8 cellular contexts compared by ENCODE assay signal in the genomic region with DNA sequence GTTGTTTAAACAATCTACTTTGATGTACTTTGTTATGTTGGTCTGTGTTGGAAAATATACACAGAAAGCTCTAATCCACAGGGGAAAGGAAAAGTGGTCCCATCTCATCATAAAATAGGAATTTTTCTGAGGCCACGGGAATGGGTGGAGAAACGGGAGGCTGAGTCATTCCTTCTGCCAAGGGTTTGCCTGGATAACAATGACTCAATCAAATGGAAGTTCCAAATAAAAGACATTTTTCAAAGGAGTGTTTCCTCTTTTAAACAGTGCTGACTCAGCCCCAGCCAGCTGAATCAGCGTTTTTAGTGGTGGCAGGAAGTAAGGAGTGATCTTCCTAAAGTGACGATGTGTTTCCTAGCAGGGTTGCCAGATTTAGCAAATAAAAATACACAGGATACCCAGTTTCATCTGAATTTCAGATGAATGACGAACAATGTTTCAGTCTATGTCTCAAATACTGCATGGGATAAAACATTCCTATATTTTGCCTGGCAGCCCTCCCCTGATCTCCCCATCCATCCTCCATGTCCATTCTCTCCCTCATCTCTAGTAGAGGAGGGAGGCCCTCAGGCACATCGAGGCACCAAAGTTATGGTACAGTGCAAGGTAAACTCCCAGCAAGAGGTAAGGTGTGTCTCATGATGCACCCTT.
A peak's percentile ranks its signal among the peaks of the same experiment; 100 is the strongest.
DNase-seq lines count a peak whose midpoint lies in the region; ATAC-seq and TF ChIP-seq lines count a peak whose summit lies in the region.

No MANE protein-coding gene starts in this region.

- no peaks in the 10 kb centered on the region for H3K27me3 ChIP-seq in CD8-positive, alpha-beta T cell (ENCODE audit: insufficient read depth, low read length)
- H3K27me3 ChIP-seq in left lung: no peaks in the 10 kb centered on the region
- H3K27me3 ChIP-seq in upper lobe of right lung: no peaks in the 10 kb centered on the region

- H3K27me3 Mint-ChIP-seq in CD8-positive, alpha-beta T cell (ENCODE audit: low read depth): no peaks in the 10 kb centered on the region

- no peak overlapping the region for H3K27ac ChIP-seq in CD8-positive, alpha-beta T cell (ENCODE audit: low read depth, low read length)
- H3K27ac ChIP-seq in caudate nucleus (ENCODE audit: low read depth, low read length): no peak overlapping the region
- H3K27ac ChIP-seq in left lung: peak overlapping the region; percentile 41 to 57
- H3K27ac ChIP-seq in upper lobe of right lung: no peak overlapping the region

- H3K27ac Mint-ChIP-seq in CD8-positive, alpha-beta T cell: peak overlapping the region; percentile 99

- no peaks in the 10 kb centered on the region for H3K9me3 Mint-ChIP-seq in CD8-positive, alpha-beta T cell

- peaks cover 18% of the 10 kb centered on the region for H3K36me3 Mint-ChIP-seq in CD8-positive, alpha-beta T cell

- peaks cover 97% of the 10 kb centered on the region for H3K4me1 ChIP-seq in CD8-positive, alpha-beta T cell (ENCODE audit: insufficient read depth, low read length)
- peaks cover 8 to 20% of the 10 kb centered on the region in 2 donors for H3K4me1 ChIP-seq in left lung
- peaks cover 7% of the 10 kb centered on the region for H3K4me1 ChIP-seq in upper lobe of right lung

- POLR2A ChIA-PET in CD8-positive, alpha-beta T cell (lab: Charles Lee): interaction anchor here (0.8 kb wide), 1 partner anchor 243 kb away, joined by 3 read pairs; no protein-coding TSS in a partner anchor

- peak overlapping the region; percentile 20 for H3K4me3 Mint-ChIP-seq in CD8-positive, alpha-beta T cell

- no peaks in the 10 kb centered on the region for H3K9me3 ChIP-seq in CD8-positive, alpha-beta T cell (ENCODE audit: low read length)
- H3K9me3 ChIP-seq in left lung (no peaks in the 10 kb centered on the region), upper lobe of right lung (no peaks in the 10 kb centered on the region)

- TF ChIP-seq CTCF in CD8-positive, alpha-beta T cell (IDR thresholded peaks at IDR 0.05): no peak
- no peak for TF ChIP-seq CTCF in left lung (IDR thresholded peaks at IDR 0.05)
- TF ChIP-seq CTCF in upper lobe of right lung (IDR thresholded peaks at IDR 0.05): no peak

- intact Hi-C loops in CD8-positive, alpha-beta T cell (cut with DNase I, micrococcal nuclease): loop anchor here (10.0 kb wide), 3 partner anchors 149 to 569 kb away; partner anchors contain the start of genes FBXW7 (in 1 of the 2) and TMEM154 (in 1 of the 2)
- intact Hi-C loops in left lung (cut with DNase I): no loop called here
- intact Hi-C loops in upper lobe of right lung (cut with DNase I): no loop called here

- no peak overlapping the region for H3K4me3 ChIP-seq in CD8-positive, alpha-beta T cell (ENCODE audit: low read depth, low read length)
- H3K4me3 ChIP-seq in left lung: no peak overlapping the region
- H3K4me3 ChIP-seq in upper lobe of right lung: no peak overlapping the region

- H3K4me1 Mint-ChIP-seq in CD8-positive, alpha-beta T cell (ENCODE audit: low read depth): peaks cover 96% of the 10 kb centered on the region

- no peak for DNase-seq in CD8-positive, alpha-beta T cell
- peak; percentile 98 for DNase-seq in M059J (ENCODE audit: low read depth)
- peak in 36 of 61 donors; percentile 5 to 87 (median 36) for DNase-seq in caudate nucleus (lab: John Stamatoyannopoulos, UW)
- peak in 1 of 2 donors; percentile 87 for DNase-seq in left lung
- DNase-seq in upper lobe of right lung: no peak
- no peak for DNase-seq in NCI-H2081 (lab: John Stamatoyannopoulos, UW)
- no peak for DNase-seq in GDM1 (lab: John Stamatoyannopoulos, UW)

- ATAC-seq in CD8-positive, alpha-beta T cell: no peak
- ATAC-seq in left lung (peak; percentile 89), upper lobe of right lung (peak; percentile 52), HG02678 (IDR thresholded peaks at IDR 0.05; ENCODE audit: unreplicated experiment) (no peak)

- CTCF ChIA-PET in CD8-positive, alpha-beta T cell (lab: Charles Lee): no interaction called here

- H3K36me3 ChIP-seq in CD8-positive, alpha-beta T cell (ENCODE audit: insufficient read depth, low read length): no peaks in the 10 kb centered on the region
- H3K36me3 ChIP-seq in left lung: no peaks in the 10 kb centered on the region
- no peaks in the 10 kb centered on the region for H3K36me3 ChIP-seq in upper lobe of right lung

Comparison
In these comparisons a context has a peak if more than half of its experiments do, and no peak if none do; other contexts are left out.
1. ATAC-seq: peak in left lung (single experiment) and upper lobe of right lung (single experiment); none in CD8-positive, alpha-beta T cell (single experiment) and HG02678 (single experiment).
2. DNase-seq: peak in M059J (single experiment) and caudate nucleus (36 of 61); none in CD8-positive, alpha-beta T cell (0 of 7), upper lobe of right lung (single experiment), NCI-H2081 (0 of 2) and GDM1 (single experiment).
3. H3K27ac ChIP-seq: peak in left lung (2 of 2); none in CD8-positive, alpha-beta T cell (single experiment), caudate nucleus (single experiment) and upper lobe of right lung (single experiment).
4. intact Hi-C loops: an anchor here in CD8-positive, alpha-beta T cell (10.0 kb wide); none called in left lung and upper lobe of right lung.